In genomic region chr3:14007006-14007405, GRCh38 we compare ENCODE assay signal across 19 cellular contexts.
"Had no signal": no experiment of that assay in that cellular context is flagged by ENCODE, and none has a peak within 500 bp of the region (broad histone marks: within the 10 kb centered on the region; RNA-seq: fewer than 3 reads in every experiment).

No MANE protein-coding gene starts in this region.

- H3K9me3 Mint-ChIP-seq: natural killer cell; stimulated activated memory B cell treated with anti-CD40 and anti-IgM and Interleukin-4, amounts not matched to agents 10 μg/mL and 1 μg/mL and 100 μg/mL, for 72 hours; type B pancreatic cell had no signal

- H3K9me3 ChIP-seq: gastrocnemius medialis, prostate gland, sigmoid colon, testis had no signal

- H3K27ac Mint-ChIP-seq: natural killer cell; stimulated activated memory B cell treated with anti-CD40 and anti-IgM and Interleukin-4, amounts not matched to agents 10 μg/mL and 1 μg/mL and 100 μg/mL, for 72 hours; type B pancreatic cell had no signal

- ATAC-seq: gastrocnemius medialis; natural killer cell; stimulated activated memory B cell treated with anti-CD40 and anti-IgM and Interleukin-4, amounts not matched to agents 10 μg/mL and 1 μg/mL and 100 μg/mL, for 72 hours; stimulated activated naive CD8-positive, alpha-beta T cell treated with anti-CD3 and anti-CD28 coated beads, Interleukin-15, Interleukin-2, amounts not matched to agents 100 U/mL and 50 U/mL, for 24 hours had no signal

- H3K4me1 ChIP-seq: gastrocnemius medialis, prostate gland, right atrium auricular region, sigmoid colon, spleen, testis, tibial artery had no signal

- H3K4me3 Mint-ChIP-seq: natural killer cell; stimulated activated memory B cell treated with anti-CD40 and anti-IgM and Interleukin-4, amounts not matched to agents 10 μg/mL and 1 μg/mL and 100 μg/mL, for 72 hours; type B pancreatic cell had no signal

- H3K4me1 Mint-ChIP-seq: natural killer cell; stimulated activated memory B cell treated with anti-CD40 and anti-IgM and Interleukin-4, amounts not matched to agents 10 μg/mL and 1 μg/mL and 100 μg/mL, for 72 hours had no signal

- DNase-seq: dermis blood vessel endothelial cell; effector memory CD4-positive, alpha-beta T cell; gastrocnemius medialis; head of caudate nucleus; mesendoderm; midbrain; natural killer cell; sigmoid colon; spleen; stimulated activated CD4-positive, alpha-beta T cell treated with anti-CD3 and anti-CD28 coated beads, Interleukin-4, amount 100 ng/mL, for 4 hours; stimulated activated naive CD8-positive, alpha-beta T cell treated with anti-CD3 and anti-CD28 coated beads, Interleukin-15, Interleukin-2, amounts not matched to agents 100 U/mL and 50 U/mL, for 24 hours; substantia nigra; testis; tibial artery had no signal

- H3K27ac ChIP-seq: coronary artery, gastrocnemius medialis, prostate gland, right atrium auricular region, sigmoid colon, spleen, testis, tibial artery had no signal

- H3K36me3 Mint-ChIP-seq: natural killer cell; stimulated activated memory B cell treated with anti-CD40 and anti-IgM and Interleukin-4, amounts not matched to agents 10 μg/mL and 1 μg/mL and 100 μg/mL, for 72 hours; type B pancreatic cell had no signal

- H3K36me3 ChIP-seq: gastrocnemius medialis, prostate gland, right atrium auricular region, sigmoid colon, spleen, tibial artery had no signal

- H3K27me3 ChIP-seq: gastrocnemius medialis, right atrium auricular region, sigmoid colon, testis, tibial artery had no signal

- H3K4me3 ChIP-seq: coronary artery, gastrocnemius medialis, prostate gland, right atrium auricular region, sigmoid colon, spleen, testis, tibial artery had no signal
